12 cellular contexts compared by ENCODE assay signal in genomic region chr19:19155495-19156219, GRCh38. TPM values are rescaled to one million over a fixed set of nuclear protein-coding genes. Genes with fewer than 3 reads are reported as not detected.
DNase-seq lines count a peak whose midpoint lies in the region; ATAC-seq and FAIRE-seq lines count a peak whose summit lies in the region.
"Had no signal": no experiment of that assay in that cellular context is flagged by ENCODE, and none has a peak within 500 bp of the region (broad histone marks: within the 10 kb centered on the region; RNA-seq: fewer than 3 reads in every experiment).

No MANE protein-coding gene starts in this region.

- CTCF ChIA-PET in activated naive CD4-positive, alpha-beta T cell treated with anti-CD3 and anti-CD28 coated beads, Interleukin-2, amount 10 ng/mL, durations not matched to agents 7 days and 5 days (lab: Charles Lee) = interaction anchor here (1.3 to 4.2 kb wide), 3 partner anchors 9 to 19 kb away, joined by 4 to 21 read pairs (median 5); no protein-coding TSS in a partner anchor

- DNase-seq in activated naive CD4-positive, alpha-beta T cell treated with anti-CD3 and anti-CD28 coated beads, Interleukin-2, amount 10 ng/mL, durations not matched to agents 7 days and 5 days = no peak
- no peak for DNase-seq in activated naive CD4-positive, alpha-beta T cell (lab: John Stamatoyannopoulos, UW)
- DNase-seq in NCI-H774 (lab: John Stamatoyannopoulos, UW) (no peak), G401 (ENCODE audit: low spot score) (no peak), immature natural killer cell (no peak), frontal cortex (ENCODE audit: low spot score in 2 of 2) (no peak)
- DNase-seq: aorta, DND-41, NCI-H82 had no signal

- H3K9me3 Mint-ChIP-seq in activated naive CD4-positive, alpha-beta T cell treated with anti-CD3 and anti-CD28 coated beads, Interleukin-2, amount 10 ng/mL, durations not matched to agents 7 days and 5 days = no peaks in the 10 kb centered on the region
- H3K9me3 Mint-ChIP-seq in immature natural killer cell = no peaks in the 10 kb centered on the region
- H3K9me3 Mint-ChIP-seq: T-helper 1 cell treated with Interleukin-12 subunit alpha and Interleukin-12 subunit beta and Interleukin-4 antibody, amounts not matched to agents 30 μg/mL and 1 μg/mL, for 36 hours had no signal

- H3K27ac Mint-ChIP-seq in activated naive CD4-positive, alpha-beta T cell treated with anti-CD3 and anti-CD28 coated beads, Interleukin-2, amount 10 ng/mL, durations not matched to agents 7 days and 5 days = peak overlapping the region; percentile 16
- H3K27ac Mint-ChIP-seq in immature natural killer cell = peak overlapping the region in 1 of 6 donors; percentile 48
- H3K27ac Mint-ChIP-seq: T-helper 1 cell treated with Interleukin-12 subunit alpha and Interleukin-12 subunit beta and Interleukin-4 antibody, amounts not matched to agents 30 μg/mL and 1 μg/mL, for 36 hours had no signal

- H3K4me3 Mint-ChIP-seq in activated naive CD4-positive, alpha-beta T cell treated with anti-CD3 and anti-CD28 coated beads, Interleukin-2, amount 10 ng/mL, durations not matched to agents 7 days and 5 days = no peak overlapping the region
- H3K4me3 Mint-ChIP-seq in immature natural killer cell = no peak overlapping the region
- H3K4me3 Mint-ChIP-seq: T-helper 1 cell treated with Interleukin-12 subunit alpha and Interleukin-12 subunit beta and Interleukin-4 antibody, amounts not matched to agents 30 μg/mL and 1 μg/mL, for 36 hours had no signal

- peaks cover 6% of the 10 kb centered on the region for H3K36me3 Mint-ChIP-seq in activated naive CD4-positive, alpha-beta T cell treated with anti-CD3 and anti-CD28 coated beads, Interleukin-2, amount 10 ng/mL, durations not matched to agents 7 days and 5 days
- H3K36me3 Mint-ChIP-seq in immature natural killer cell = peaks cover 4 to 20% (median 10%) of the 10 kb centered on the region in 3 donors

- in situ Hi-C loops in G401 (cut with HindIII; ENCODE audit: low sequenced_read_pairs) = no loop called here

- no peaks in the 10 kb centered on the region for H3K27me3 Mint-ChIP-seq in activated naive CD4-positive, alpha-beta T cell treated with anti-CD3 and anti-CD28 coated beads, Interleukin-2, amount 10 ng/mL, durations not matched to agents 7 days and 5 days
- H3K27me3 Mint-ChIP-seq in immature natural killer cell (ENCODE audit: low read depth in 3 of 3) = peaks cover 0 to 4% (median 0%) of the 10 kb centered on the region in 3 donors

- H3K4me1 Mint-ChIP-seq in activated naive CD4-positive, alpha-beta T cell treated with anti-CD3 and anti-CD28 coated beads, Interleukin-2, amount 10 ng/mL, durations not matched to agents 7 days and 5 days = no peaks in the 10 kb centered on the region
- no peaks in the 10 kb centered on the region for H3K4me1 Mint-ChIP-seq in immature natural killer cell

- peak; percentile 66 for ATAC-seq in HG02571 (IDR thresholded peaks at IDR 0.05; ENCODE audit: unreplicated experiment)
- ATAC-seq in HG03442 (IDR thresholded peaks at IDR 0.05; ENCODE audit: unreplicated experiment) = peak; percentile 54

- FAIRE-seq in frontal cortex (lab: Jason Lieb, UNC) = no peak

RNA-seq across cellular contexts. Expression of gene MEF2B, which starts 14.4 kb away (rescaled TPM):
- 2.9 TPM in 1 of 2 replicates, not detected in the other for total RNA-seq in G401 (2014; rRNA removed; shearing (Covaris generic))
- under 1 TPM in 2 of 3 donors, not detected in 1; 0.35 to 0.82 TPM for polyA plus RNA-seq in immature natural killer cell
- not detected for total RNA-seq in frontal cortex

RNA-seq across cellular contexts. Expression of gene TMEM161A, which starts 17.4 kb away (rescaled TPM):
- total RNA-seq in G401 (2014; rRNA removed; shearing (Covaris generic)) = 58.0 and 60.2 TPM in 2 replicates
- 10 to 100 TPM; 22.0 to 44.4 (median 32.3) TPM for polyA plus RNA-seq in immature natural killer cell
- total RNA-seq in frontal cortex = 8.6 TPM

RNA-seq across cellular contexts. Expression of gene BORCS8, which starts 36.3 kb away (rescaled TPM):
- 21.4 and 30.2 TPM in 2 replicates for total RNA-seq in G401 (2014; rRNA removed; shearing (Covaris generic))
- polyA plus RNA-seq in immature natural killer cell = 10 to 100 TPM; 20.3 to 29.6 (median 26.9) TPM
- total RNA-seq in frontal cortex = 28.1 TPM

RNA-seq across cellular contexts. Expression of gene RFXANK, which starts 36.4 kb away (rescaled TPM):
- total RNA-seq in G401 (2014; rRNA removed; shearing (Covaris generic)) = 131 and 162 TPM in 2 replicates
- polyA plus RNA-seq in immature natural killer cell = 100 to 1,000 TPM in 1 of 3 donors, 10 to 100 TPM in 2; 93.2 to 105 (median 93.4) TPM
- total RNA-seq in frontal cortex = 18.3 TPM

RNA-seq across cellular contexts. Expression of gene NR2C2AP, which starts 47.6 kb away (rescaled TPM):
- 19.1 and 22.2 TPM in 2 replicates for total RNA-seq in G401 (2014; rRNA removed; shearing (Covaris generic))
- 10 to 100 TPM; 15.4 to 27.2 (median 26.8) TPM for polyA plus RNA-seq in immature natural killer cell
- 9.0 TPM for total RNA-seq in frontal cortex
